ENCODE assay signal across 1 cellular context in genomic region chr12:50862316-50862715, GRCh38.
TF ChIP-seq lines count a peak whose summit lies in the region.

No MANE protein-coding gene starts in this region.

TF ChIP-seq in IMR-90, 13 proteins besides CTCF, POLR2A, EP300 and RAD21 (continued from another document):
- TF ChIP-seq CHD1 (IDR thresholded peaks at IDR 0.05; ENCODE audit: low read depth, low read length) (no peak), MAZ (IDR thresholded peaks at IDR 0.05; ENCODE audit: borderline replicate concordance, low read depth, low read length) (no peak), BHLHE40 (IDR thresholded peaks at IDR 0.05; ENCODE audit: low read depth, low read length) (no peak), RFX5 (IDR thresholded peaks at IDR 0.05; ENCODE audit: low read depth, low read length) (no peak)
- TF ChIP-seq, protein P1, sequence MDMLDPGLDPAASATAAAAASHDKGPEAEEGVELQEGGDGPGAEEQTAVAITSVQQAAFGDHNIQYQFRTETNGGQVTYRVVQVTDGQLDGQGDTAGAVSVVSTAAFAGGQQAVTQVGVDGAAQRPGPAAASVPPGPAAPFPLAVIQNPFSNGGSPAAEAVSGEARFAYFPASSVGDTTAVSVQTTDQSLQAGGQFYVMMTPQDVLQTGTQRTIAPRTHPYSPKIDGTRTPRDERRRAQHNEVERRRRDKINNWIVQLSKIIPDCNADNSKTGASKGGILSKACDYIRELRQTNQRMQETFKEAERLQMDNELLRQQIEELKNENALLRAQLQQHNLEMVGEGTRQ (IDR thresholded peaks at IDR 0.05; ENCODE audit: low read depth, low read length), result no peak
TF ChIP-seq in IMR-90: peak in this region for 2.
